In the genomic region with DNA sequence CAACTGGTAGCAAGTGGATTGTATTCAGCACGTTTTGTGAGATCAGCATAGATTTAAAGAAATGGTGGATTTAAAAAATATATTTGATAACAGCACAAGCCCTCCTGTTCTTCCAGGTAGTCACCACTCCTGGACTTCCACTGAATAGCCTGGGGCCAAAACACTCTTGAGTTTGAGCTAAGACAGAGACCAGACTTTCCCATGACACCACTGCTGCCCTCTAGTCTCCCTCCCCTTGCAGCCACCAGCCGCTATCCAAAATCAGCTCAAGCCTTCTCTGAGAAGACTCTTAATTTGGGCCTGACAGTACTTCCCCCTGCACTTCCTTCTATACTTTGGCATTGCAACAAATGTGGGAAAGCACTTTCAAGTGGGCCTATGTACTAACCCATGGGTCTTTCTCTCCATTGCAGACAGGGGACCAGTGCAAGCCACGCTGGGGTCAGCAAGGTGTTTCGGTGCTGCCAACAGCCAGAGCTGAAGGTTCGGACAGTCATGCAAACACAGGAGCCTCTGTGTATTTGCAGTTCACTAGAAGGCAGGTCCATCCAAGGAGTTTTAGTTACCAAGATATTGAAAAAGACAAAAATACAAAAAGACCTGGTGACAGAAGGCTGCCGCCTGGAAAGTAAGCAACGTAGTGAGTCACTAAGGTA, we compare ENCODE assay signal across 21 cellular contexts.
"Had no signal": no experiment of that assay in that cellular context is flagged by ENCODE, and none has a peak within 500 bp of the region (broad histone marks: within the 10 kb centered on the region; RNA-seq: fewer than 3 reads in every experiment).

No MANE protein-coding gene starts in this region.

- ATAC-seq: esophagus mucosa; gastrocnemius medialis; heart right ventricle; left cardiac atrium; left ventricle myocardium superior; naive thymus-derived CD8-positive, alpha-beta T cell had no signal

- FAIRE-seq: endometrium, urothelium cell line had no signal

- H3K4me1 ChIP-seq: gastrocnemius medialis, right atrium auricular region, stomach had no signal

- DNase-seq: cortex of kidney; dorsolateral prefrontal cortex; effector memory CD4-positive, alpha-beta T cell; gastrocnemius medialis; heart right ventricle; immature natural killer cell; kidney; left cardiac atrium; left ventricle myocardium superior; naive thymus-derived CD8-positive, alpha-beta T cell; ovary; stimulated activated CD4-positive, alpha-beta T cell treated with anti-CD3 and anti-CD28 coated beads, Interleukin-12 subunit alpha, Interleukin-12 subunit beta, amount 100 ng/mL, for 4 hours; stimulated activated naive CD4-positive, alpha-beta T cell; stomach; substantia nigra had no signal

- H3K27me3 ChIP-seq: gastrocnemius medialis, heart right ventricle, ovary, right atrium auricular region, stomach had no signal

- H3K27ac ChIP-seq: dorsolateral prefrontal cortex, gastrocnemius medialis, heart right ventricle, ovary, right atrium auricular region, stomach, thoracic aorta had no signal

- H3K9me3 ChIP-seq: gastrocnemius medialis, heart right ventricle, ovary, right atrium auricular region, stomach, thoracic aorta had no signal

- H3K4me3 ChIP-seq: dorsolateral prefrontal cortex, gastrocnemius medialis, heart right ventricle, lung, ovary, right atrium auricular region, stomach, thoracic aorta had no signal

- H3K36me3 ChIP-seq: gastrocnemius medialis, heart right ventricle, ovary, right atrium auricular region, stomach, thoracic aorta had no signal
